ENCODE assay signal across 8 cellular contexts in the genomic region with DNA sequence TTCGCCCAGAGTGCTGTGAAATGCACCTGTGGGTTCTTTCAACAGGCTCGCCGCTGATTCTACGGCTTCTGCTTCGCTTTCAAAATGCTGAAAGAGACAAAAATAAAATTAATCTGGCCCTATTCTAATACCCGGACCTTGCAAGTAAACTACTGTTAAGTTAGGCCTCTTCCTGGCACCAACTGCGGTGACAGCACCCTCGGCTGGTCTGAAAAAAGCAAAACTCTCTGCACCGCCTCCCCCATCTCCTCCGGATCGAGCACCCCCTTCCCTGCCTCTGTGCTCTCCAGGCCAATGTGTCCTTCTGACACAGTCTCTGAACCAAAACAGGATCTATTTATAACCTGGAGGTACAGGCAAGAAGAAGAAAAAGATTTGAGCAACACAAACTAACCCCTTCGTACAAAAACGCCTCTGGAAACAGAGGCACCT. TPM values are rescaled to one million over a fixed set of nuclear protein-coding genes. Genes with fewer than 3 reads are reported as not detected.
DNase-seq lines count a peak whose midpoint lies in the region; ATAC-seq and TF ChIP-seq lines count a peak whose summit lies in the region.

No MANE protein-coding gene starts in this region.

- CTCF ChIA-PET in activated B cell treated with CpG ODN at 0.5 μM for 24 hours (lab: Charles Lee), result interaction anchor here (1.0 to 1.3 kb wide), 2 partner anchors 56 to 347 kb away, joined by 3 to 4 read pairs; no protein-coding TSS in a partner anchor

- H3K4me1 Mint-ChIP-seq in activated B cell treated with CpG ODN at 0.5 μM for 24 hours, result peaks cover 74% of the 10 kb centered on the region

- POLR2A ChIA-PET in activated B cell treated with CpG ODN at 0.5 μM for 24 hours (lab: Charles Lee), result interaction anchor here (1.0 to 3.5 kb wide), 12 partner anchors 13 to 445 kb away, joined by 3 to 15 read pairs (median 4); no protein-coding TSS in a partner anchor

- peaks cover 42% of the 10 kb centered on the region for H3K36me3 Mint-ChIP-seq in activated B cell treated with CpG ODN at 0.5 μM for 24 hours (ENCODE audit: low read depth)

- H3K9me3 Mint-ChIP-seq in activated B cell treated with CpG ODN at 0.5 μM for 24 hours, result no peaks in the 10 kb centered on the region

- H3K27me3 Mint-ChIP-seq in activated B cell treated with CpG ODN at 0.5 μM for 24 hours, result no peaks in the 10 kb centered on the region

- TF ChIP-seq CTCF in LNCAP (IDR thresholded peaks at IDR 0.05), result peak; percentile 29; the same call in 1 of the 2 replicates
- TF ChIP-seq CTCF in activated B cell treated with CpG ODN at 0.5 μM for 24 hours (IDR thresholded peaks at IDR 0.05), result no peak

- DNase-seq in Daoy (ENCODE audit: low read depth), result peak; percentile 76
- peak; percentile 27 for DNase-seq in activated B cell treated with CpG ODN at 0.5 μM for 24 hours
- peak; percentile 47 for DNase-seq in cerebellum (ENCODE audit: low spot score)
- peak; percentile 59 for DNase-seq in kidney glomerular epithelial cell (lab: John Stamatoyannopoulos, UW)
- peak; percentile 69 for DNase-seq in stimulated activated CD4-positive, alpha-beta T cell treated with anti-CD3 and anti-CD28 coated beads, Interleukin-15, amount 100 ng/mL, for 24 hours

- ATAC-seq in GM21576 (IDR thresholded peaks at IDR 0.05; ENCODE audit: unreplicated experiment) (peak; percentile 34), activated B cell treated with CpG ODN at 0.5 μM for 24 hours (ENCODE audit: low read depth) (peak; percentile 25), HG03457 (IDR thresholded peaks at IDR 0.05; ENCODE audit: unreplicated experiment) (no peak)

- intact Hi-C loops in activated B cell treated with CpG ODN at 0.5 μM for 24 hours (cut with micrococcal nuclease), result loop anchor here (1.0 to 5.0 kb wide), 8 partner anchors 8 to 497 kb away; no protein-coding TSS in a partner anchor

- peak overlapping the region; percentile 100 for H3K4me3 Mint-ChIP-seq in activated B cell treated with CpG ODN at 0.5 μM for 24 hours

- H3K27ac Mint-ChIP-seq in activated B cell treated with CpG ODN at 0.5 μM for 24 hours, result peak overlapping the region; percentile 98

RNA-seq across cellular contexts. Expression of gene ATOSA, which starts 1.1 kb away (rescaled TPM):
- total RNA-seq in Daoy (2014; rRNA removed; shearing (Covaris generic)), result 9.7 and 12.2 TPM in 2 replicates
- total RNA-seq in activated B cell treated with CpG ODN at 0.5 μM for 24 hours (73.8 and 96.8 TPM in 2 replicates), cerebellum (65.0 TPM)
